In genomic region chr14:105081473-105081872, GRCh38 we compare ENCODE assay signal across 5 cellular contexts. TPM values are rescaled to one million over a fixed set of nuclear protein-coding genes. Genes with fewer than 3 reads are reported as not detected.
"Had no signal": no experiment of that assay in that cellular context is flagged by ENCODE, and none has a peak within 500 bp of the region (broad histone marks: within the 10 kb centered on the region; RNA-seq: fewer than 3 reads in every experiment).

No MANE protein-coding gene starts in this region.

RNA-seq across cellular contexts. Expression of gene GPR132, which starts 16.2 kb away (rescaled TPM):
- total RNA-seq: LHCN-M2, NCI-H460, PC-9, SJSA1 had no signal
- polyA plus RNA-seq: SK-N-SH had no signal
